ENCODE assay signal across 8 cellular contexts in the genomic region with DNA sequence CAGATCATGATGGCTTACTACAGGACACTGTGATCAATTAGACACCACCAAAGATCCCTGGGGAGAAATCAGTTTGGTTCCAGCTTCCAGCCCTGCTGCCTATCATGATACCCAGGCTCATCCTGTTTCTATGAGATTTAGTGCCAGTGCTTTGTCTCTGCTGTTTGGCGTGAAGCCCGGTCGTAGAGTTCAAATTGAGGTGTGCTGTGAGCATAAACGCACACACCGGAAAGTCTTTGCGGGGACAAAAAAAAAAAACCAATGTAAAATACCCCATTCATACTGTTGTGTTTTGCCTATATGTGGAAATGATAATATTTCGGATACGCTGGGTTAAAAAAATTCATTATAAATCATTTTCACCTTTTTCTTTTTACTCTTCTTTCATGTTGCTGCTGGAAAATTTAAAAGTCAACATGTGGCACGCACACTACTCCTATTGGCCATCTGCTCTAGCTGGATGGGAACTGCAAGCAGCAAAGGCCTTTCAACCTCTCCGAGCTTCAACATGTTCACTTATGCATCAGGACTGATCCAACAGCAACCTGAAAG. TPM values are rescaled to one million over a fixed set of nuclear protein-coding genes. Genes with fewer than 3 reads are reported as not detected.
DNase-seq lines count a peak whose midpoint lies in the region; ATAC-seq, FAIRE-seq and TF ChIP-seq lines count a peak whose summit lies in the region.

No MANE protein-coding gene starts in this region.

- peak overlapping the region; percentile 39 for H3K4me3 ChIP-seq in bronchial epithelial cell (ENCODE audit: low read depth, low read length)
- H3K4me3 ChIP-seq in mucosa of stomach (ENCODE audit: low read length) = no peak overlapping the region

- peak overlapping the region; percentile 47 for H3K9ac ChIP-seq in mucosa of stomach (ENCODE audit: low read length)

- no peak for ATAC-seq in GM18511 (IDR thresholded peaks at IDR 0.05; ENCODE audit: unreplicated experiment)

- H3K27me3 ChIP-seq in bronchial epithelial cell (ENCODE audit: control insufficient read depth, insufficient read depth, low read length) = no peaks in the 10 kb centered on the region
- no peaks in the 10 kb centered on the region for H3K27me3 ChIP-seq in mucosa of stomach (ENCODE audit: control insufficient read depth, insufficient read depth, low read length)

- H3K4me1 ChIP-seq in mucosa of stomach (ENCODE audit: control insufficient read depth, insufficient read depth, low read length) = no peaks in the 10 kb centered on the region

- no peak for TF ChIP-seq CTCF in bronchial epithelial cell (IDR thresholded peaks at IDR 0.05; ENCODE audit: insufficient read depth, low read length, severe bottlenecking)

- peak; percentile 49 for FAIRE-seq in GM18507 (lab: Jason Lieb, UNC)
- no peak for FAIRE-seq in bronchial epithelial cell (lab: Jason Lieb, UNC)

- DNase-seq in GM18507 (ENCODE audit: extremely low spot score, insufficient read length, low read depth) (no peak), NCI-H2196 (lab: John Stamatoyannopoulos, UW; ENCODE audit: unreplicated experiment) (peak; percentile 43), bronchial epithelial cell (ENCODE audit: low read depth) (no peak), HuH-7.5 (ENCODE audit: low spot score) (no peak), HuH-7 (ENCODE audit: low spot score) (no peak), foreskin melanocyte (no peak)

- H3K9me3 ChIP-seq in mucosa of stomach (ENCODE audit: control insufficient read depth, low read length) = no peaks in the 10 kb centered on the region

- H3K36me3 ChIP-seq in bronchial epithelial cell (ENCODE audit: control insufficient read depth, insufficient read depth, low read length) (peaks cover 8% of the 10 kb centered on the region), mucosa of stomach (ENCODE audit: control insufficient read depth, insufficient read depth, low read length) (no peaks in the 10 kb centered on the region)

RNA-seq across cellular contexts. Expression of a gene that starts 0.6 kb away (rescaled TPM):
- total RNA-seq in bronchial epithelial cell = 62.1 and 91.1 TPM in 2 replicates

RNA-seq across cellular contexts. Expression of a gene that starts 11.2 kb away (rescaled TPM):
- total RNA-seq in bronchial epithelial cell = under 0.01 and 0.13 TPM in 2 replicates

RNA-seq across cellular contexts. Expression of a gene that starts 43.2 kb away (rescaled TPM):
- 1.1 and 2.2 TPM in 2 replicates for total RNA-seq in bronchial epithelial cell
